13 cellular contexts compared by ENCODE assay signal in genomic region chr12:119692410-119692809, GRCh38. TPM values are rescaled to one million over a fixed set of nuclear protein-coding genes. Genes with fewer than 3 reads are reported as not detected.
DNase-seq lines count a peak whose midpoint lies in the region; ATAC-seq and TF ChIP-seq lines count a peak whose summit lies in the region.
"Had no signal": no experiment of that assay in that cellular context is flagged by ENCODE, and none has a peak within 500 bp of the region (broad histone marks: within the 10 kb centered on the region; RNA-seq: fewer than 3 reads in every experiment).

No MANE protein-coding gene starts in this region.

- TF ChIP-seq CTCF in A673 (conservative IDR thresholded peaks at IDR 0.05; ENCODE audit: low read depth, low read length) (no peak), cardiac fibroblast (IDR thresholded peaks at IDR 0.05; ENCODE audit: low read depth, low read length) (no peak), mucosa of descending colon (IDR thresholded peaks at IDR 0.05) (no peak)

- H3K4me3 ChIP-seq in A673 (ENCODE audit: low read depth, low read length, poor library complexity, severe bottlenecking) (no peak overlapping the region), cardiac fibroblast (replicated peaks in 1 of 2; ENCODE audit: low read depth in 2 of 2, low read length in 2 of 2) (no peak overlapping the region), mucosa of descending colon (no peak overlapping the region)

- no peaks in the 10 kb centered on the region for H3K27me3 Mint-ChIP-seq in activated naive CD8-positive, alpha-beta T cell treated with anti-CD3 and anti-CD28 coated beads, Interleukin-2, amount 50 U/mL, for 24 hours
- H3K27me3 Mint-ChIP-seq: type B pancreatic cell had no signal

- no peak overlapping the region for H3K27ac Mint-ChIP-seq in activated naive CD8-positive, alpha-beta T cell treated with anti-CD3 and anti-CD28 coated beads, Interleukin-2, amount 50 U/mL, for 24 hours
- H3K27ac Mint-ChIP-seq: type B pancreatic cell had no signal

- H3K36me3 Mint-ChIP-seq in activated naive CD8-positive, alpha-beta T cell treated with anti-CD3 and anti-CD28 coated beads, Interleukin-2, amount 50 U/mL, for 24 hours (ENCODE audit: low read depth) = peaks cover 11% of the 10 kb centered on the region

- no TSS peak for BruUV-seq in A673 (replicated peaks; lab: Mats Ljungman, UMichigan)

- H3K27me3 ChIP-seq in A673 (replicated peaks; ENCODE audit: insufficient read depth, low read depth, low read length, poor library complexity) = no peaks in the 10 kb centered on the region

- CTCF ChIA-PET in A673 (lab: Charles Lee) = no interaction called here

- H3K27ac ChIP-seq in A673 (ENCODE audit: low read depth, low read length, poor library complexity, severe bottlenecking) = peak overlapping the region; percentile 68

- H3K9me3 ChIP-seq in A673 (ENCODE audit: low read depth, low read length, poor library complexity, severe bottlenecking) = no peaks in the 10 kb centered on the region
- no peaks in the 10 kb centered on the region for H3K9me3 ChIP-seq in mucosa of descending colon

- H3K36me3 ChIP-seq in A673 (ENCODE audit: insufficient read depth, low read length, poor library complexity, severe bottlenecking) (peaks cover 13% of the 10 kb centered on the region), mucosa of descending colon (ENCODE audit: low read depth) (no peaks in the 10 kb centered on the region)

- intact Hi-C loops in A673 (cut with micrococcal nuclease; ENCODE audit: unreplicated experiment) = no loop called here
- intact Hi-C loops in mucosa of descending colon (cut with DNase I, micrococcal nuclease) = no loop called here

- ATAC-seq in mucosa of descending colon (peak; percentile 42), GM19035 (IDR thresholded peaks at IDR 0.05; ENCODE audit: unreplicated experiment) (no peak)
- ATAC-seq in activated naive CD8-positive, alpha-beta T cell treated with anti-CD3 and anti-CD28 coated beads, Interleukin-2, amount 50 U/mL, for 24 hours = no peak
- ATAC-seq: activated T-cell treated with anti-CD3 and anti-CD28 coated beads, Interleukin-2, amount 50 U/mL, for 4 hours had no signal

- H3K4me1 ChIP-seq in A673 (ENCODE audit: insufficient read depth, low read length, poor library complexity, severe bottlenecking) (peaks cover 26% of the 10 kb centered on the region), mucosa of descending colon (ENCODE audit: low read depth) (peaks cover 32% of the 10 kb centered on the region)

- H3K9me3 Mint-ChIP-seq in activated naive CD8-positive, alpha-beta T cell treated with anti-CD3 and anti-CD28 coated beads, Interleukin-2, amount 50 U/mL, for 24 hours = no peaks in the 10 kb centered on the region
- H3K9me3 Mint-ChIP-seq: activated T-cell treated with anti-CD3 and anti-CD28 coated beads, Interleukin-2, amount 50 U/mL, for 4 hours; type B pancreatic cell had no signal

- no peak overlapping the region for H3K4me3 Mint-ChIP-seq in activated naive CD8-positive, alpha-beta T cell treated with anti-CD3 and anti-CD28 coated beads, Interleukin-2, amount 50 U/mL, for 24 hours
- H3K4me3 Mint-ChIP-seq: activated T-cell treated with anti-CD3 and anti-CD28 coated beads, Interleukin-2, amount 50 U/mL, for 4 hours; type B pancreatic cell had no signal

- no peaks in the 10 kb centered on the region for H3K4me1 Mint-ChIP-seq in activated naive CD8-positive, alpha-beta T cell treated with anti-CD3 and anti-CD28 coated beads, Interleukin-2, amount 50 U/mL, for 24 hours

- peak; percentile 22 for DNase-seq in A673 (ENCODE audit: low spot score)
- peak; percentile 77 for DNase-seq in NCI-H2029 treated with DMSO at 0.1 percent for 48 hours (lab: John Stamatoyannopoulos, UW)
- peak; percentile 65 to 76 for DNase-seq in cardiac fibroblast (ENCODE audit: low read depth in 2 of 2)
- DNase-seq in mucosa of descending colon = no peak
- DNase-seq in activated naive CD8-positive, alpha-beta T cell treated with anti-CD3 and anti-CD28 coated beads, Interleukin-2, amount 50 U/mL, for 24 hours = no peak
- DNase-seq in T-helper 9 cell = no peak
- no peak for DNase-seq in GM03348 (ENCODE audit: low spot score)
- DNase-seq: activated T-cell treated with anti-CD3 and anti-CD28 coated beads, Interleukin-2, amount 50 U/mL, for 4 hours; effector CD8-positive, alpha-beta T cell; NCI-H1417; nucleus accumbens had no signal

- POLR2A ChIA-PET in A673 (lab: Charles Lee; ENCODE audit: low non-redundant PET) = no interaction called here

RNA-seq across cellular contexts. Expression of gene PRKAB1, which starts 24.5 kb away (rescaled TPM):
- total RNA-seq in A673 (2021) (33.7 and 34.1 TPM in 2 replicates), mucosa of descending colon (100 to 1,000 TPM in 1 of 3 donors, 10 to 100 TPM in 2; 63.8 to 127 (median 90.1) TPM)

Comparison
In these comparisons a context has a peak if more than half of its experiments do, and no peak if none do; other contexts are left out.
1. DNase-seq: peak in A673 (single experiment), NCI-H2029 treated with DMSO at 0.1 percent for 48 hours (single experiment) and cardiac fibroblast (2 of 2); none in mucosa of descending colon (0 of 3), activated naive CD8-positive, alpha-beta T cell treated with anti-CD3 and anti-CD28 coated beads, Interleukin-2, amount 50 U/mL, for 24 hours (single experiment), T-helper 9 cell (single experiment) and GM03348 (single experiment).